Comparison of ENCODE assay signal across 8 cellular contexts in genomic region chr12:39441963-39442894, GRCh38. TPM values are rescaled to one million over a fixed set of nuclear protein-coding genes. Genes with fewer than 3 reads are reported as not detected.
DNase-seq lines count a peak whose midpoint lies in the region; ATAC-seq and TF ChIP-seq lines count a peak whose summit lies in the region.

No MANE protein-coding gene starts in this region.

- 2 to 4% (median 4%) methylated on average over 37 to 58 of the region's 58 CpGs for WGBS in psoas muscle, 3 donors
- 2% methylated on average over 58 of the region's 58 CpGs for whole genome bisulfite sequencing in urinary bladder

- H3K27ac ChIP-seq in C4-2B (peak overlapping the region; percentile 93), SJCRH30 (no peak overlapping the region), right atrium auricular region (peak overlapping the region; percentile 95 to 97), psoas muscle (peak overlapping the region; percentile 91), urinary bladder (ENCODE audit: low read depth) (peak overlapping the region; percentile 78)

- H3K27me3 ChIP-seq in SJCRH30 (peaks cover 2% of the 10 kb centered on the region; the same call in 1 of the 2 replicates), right atrium auricular region (no peaks in the 10 kb centered on the region), psoas muscle (ENCODE audit: insufficient read depth in 3 of 3, low read length in 2 of 3) (no peaks in the 10 kb centered on the region)

- TF ChIP-seq CTCF in C4-2B (conservative IDR thresholded peaks at IDR 0.05) (no peak), right atrium auricular region (IDR thresholded peaks at IDR 0.05) (no peak), psoas muscle (IDR thresholded peaks at IDR 0.05) (no peak)

- no peaks in the 10 kb centered on the region for H3K36me3 ChIP-seq in SJCRH30
- H3K36me3 ChIP-seq in right atrium auricular region, result no peaks in the 10 kb centered on the region
- H3K36me3 ChIP-seq in psoas muscle (ENCODE audit: insufficient read depth in 1 of 2, low read depth in 1 of 2), result no peaks in the 10 kb centered on the region
- no peaks in the 10 kb centered on the region for H3K36me3 ChIP-seq in urinary bladder (ENCODE audit: insufficient read depth)

- H3K9me3 ChIP-seq in SJCRH30 (replicated peaks), result no peaks in the 10 kb centered on the region
- H3K9me3 ChIP-seq in right atrium auricular region, result no peaks in the 10 kb centered on the region
- no peaks in the 10 kb centered on the region for H3K9me3 ChIP-seq in psoas muscle

- DNase-seq in SJCRH30 (no peak), right atrium auricular region (ENCODE audit: low spot score) (peak; percentile 63), psoas muscle (peak; percentile 34 to 65)
- DNase-seq in activated naive CD8-positive, alpha-beta T cell treated with anti-CD3 and anti-CD28 coated beads, Interleukin-2, amount 50 U/mL, for 16 hours (ENCODE audit: low read depth, low spot score), result peak; percentile 7

- H3K4me3 ChIP-seq in SJCRH30, result peak overlapping the region; percentile 54
- peak overlapping the region; percentile 80 to 90 for H3K4me3 ChIP-seq in right atrium auricular region
- H3K4me3 ChIP-seq in psoas muscle, result peak overlapping the region; percentile 95
- H3K4me3 ChIP-seq in urinary bladder (ENCODE audit: low read depth, low read length), result peak overlapping the region; percentile 84

- no peaks in the 10 kb centered on the region for H3K4me1 ChIP-seq in SJCRH30
- H3K4me1 ChIP-seq in right atrium auricular region, result peaks cover 0 to 6% of the 10 kb centered on the region in 2 donors
- peaks cover 23% of the 10 kb centered on the region for H3K4me1 ChIP-seq in psoas muscle
- H3K4me1 ChIP-seq in urinary bladder (ENCODE audit: insufficient read depth), result no peaks in the 10 kb centered on the region

- intact Hi-C loops in psoas muscle (cut with DNase I), result no loop called here

- ATAC-seq in GM19463 (IDR thresholded peaks at IDR 0.05; ENCODE audit: unreplicated experiment), result peak; percentile 24
- peak; percentile 0 for ATAC-seq in HG03558 (IDR thresholded peaks at IDR 0.05; ENCODE audit: extremely low read depth, unreplicated experiment)
- peak; percentile 24 to 46 (median 36) for ATAC-seq in psoas muscle

RNA-seq across cellular contexts. Expression of gene KIF21A, which starts 0.7 kb away (rescaled TPM):
- total RNA-seq in SJCRH30 (2014; rRNA removed; shearing (Covaris generic)), result 0.18 and 0.28 TPM in 2 replicates
- total RNA-seq in right atrium auricular region (10 to 100 TPM; 50.4 to 51.9 TPM), psoas muscle (10 to 100 TPM; 23.1 to 33.6 (median 29.8) TPM), urinary bladder (56.3 TPM)
- polyA plus RNA-seq in psoas muscle (10 to 100 TPM in 2 of 3 donors, 1 to 10 TPM in 1; 8.5 to 29.4 (median 15.7) TPM), urinary bladder (10.2 TPM)

Comparison
In these comparisons a context has a peak if more than half of its experiments do, and no peak if none do; other contexts are left out.
1. DNase-seq: peak in activated naive CD8-positive, alpha-beta T cell treated with anti-CD3 and anti-CD28 coated beads, Interleukin-2, amount 50 U/mL, for 16 hours (single experiment), right atrium auricular region (single experiment) and psoas muscle (2 of 2); none in SJCRH30 (0 of 2).
2. RNA of gene KIF21A, which starts 0.7 kb away (total RNA-seq): 56.3 TPM in urinary bladder (single experiment), 50.4 to 51.9 TPM in right atrium auricular region and 23.1 to 33.6 TPM in psoas muscle; 0.18 to 0.28 TPM in SJCRH30; every median in the first group is over 10 times any median in the second.
3. Peak in every context shown above with its lines, with median percentiles within 50 percentile points of each other: ATAC-seq and H3K4me3 ChIP-seq.